8 cellular contexts compared by ENCODE assay signal in genomic region chr14:60657609-60657983, GRCh38. TPM values are rescaled to one million over a fixed set of nuclear protein-coding genes. Genes with fewer than 3 reads are reported as not detected.
DNase-seq lines count a peak whose midpoint lies in the region; ATAC-seq and TF ChIP-seq lines count a peak whose summit lies in the region.

No MANE protein-coding gene starts in this region.

- ATAC-seq in GM21381 (IDR thresholded peaks at IDR 0.05; ENCODE audit: unreplicated experiment): no peak

- peaks cover 28% of the 10 kb centered on the region for H3K27me3 ChIP-seq in kidney epithelial cell (ENCODE audit: control insufficient read depth, insufficient read depth, low read length)
- H3K27me3 ChIP-seq in thymus (ENCODE audit: control insufficient read depth, insufficient read depth): peaks cover 66% of the 10 kb centered on the region

- CTCF ChIA-PET in activated CD4-positive, alpha-beta T cell treated with anti-CD3 and anti-CD28 coated beads, Interleukin-2, amount 10 ng/mL, durations not matched to agents 7 days and 5 days (lab: Charles Lee): interaction anchor here (0.6 to 1.6 kb wide), 2 partner anchors 15 to 372 kb away, joined by 3 to 4 read pairs; no protein-coding TSS in a partner anchor
- CTCF ChIA-PET in activated CD4-positive, alpha-beta memory T cell treated with anti-CD3 and anti-CD28 coated beads, Interleukin-2, amount 10 ng/mL, durations not matched to agents 7 days and 5 days (lab: Charles Lee): interaction anchor here (0.5 to 1.6 kb wide), 3 partner anchors 20 to 592 kb away, joined by 3 to 4 read pairs (median 3); no protein-coding TSS in a partner anchor

- H3K27ac ChIP-seq in thymus (ENCODE audit: low read depth): peak overlapping the region; percentile 70

- no peak for TF ChIP-seq CTCF in kidney epithelial cell (IDR thresholded peaks at IDR 0.05; ENCODE audit: insufficient read depth, low read length, poor library complexity, severe bottlenecking)

- DNase-seq in activated CD4-positive, alpha-beta T cell treated with anti-CD3 and anti-CD28 coated beads, Interleukin-2, amount 10 ng/mL, durations not matched to agents 7 days and 5 days: no peak
- no peak for DNase-seq in activated CD4-positive, alpha-beta T cell treated with anti-CD3 and anti-CD28 coated beads for 4 hours
- no peak for DNase-seq in activated CD4-positive, alpha-beta memory T cell treated with anti-CD3 and anti-CD28 coated beads, Interleukin-2, amount 10 ng/mL, durations not matched to agents 7 days and 5 days
- DNase-seq in kidney epithelial cell (ENCODE audit: low read depth) (no peak), kidney tubule cell (ENCODE audit: low spot score) (no peak)
- no peak for DNase-seq in activated CD4-positive, alpha-beta T cell treated with anti-CD3 and anti-CD28 coated beads for 1 hour

- peak overlapping the region; percentile 78 for H3K4me3 Mint-ChIP-seq in activated CD4-positive, alpha-beta T cell treated with anti-CD3 and anti-CD28 coated beads, Interleukin-2, amount 10 ng/mL, durations not matched to agents 7 days and 5 days
- peak overlapping the region; percentile 80 for H3K4me3 Mint-ChIP-seq in activated CD4-positive, alpha-beta memory T cell treated with anti-CD3 and anti-CD28 coated beads, Interleukin-2, amount 10 ng/mL, durations not matched to agents 7 days and 5 days

- POLR2A ChIA-PET in activated CD4-positive, alpha-beta T cell treated with anti-CD3 and anti-CD28 coated beads, Interleukin-2, amount 10 ng/mL, durations not matched to agents 7 days and 5 days (lab: Charles Lee): no interaction called here
- POLR2A ChIA-PET in activated CD4-positive, alpha-beta memory T cell treated with anti-CD3 and anti-CD28 coated beads, Interleukin-2, amount 10 ng/mL, durations not matched to agents 7 days and 5 days (lab: Charles Lee): no interaction called here

- peaks cover 83% of the 10 kb centered on the region for H3K27me3 Mint-ChIP-seq in activated CD4-positive, alpha-beta T cell treated with anti-CD3 and anti-CD28 coated beads, Interleukin-2, amount 10 ng/mL, durations not matched to agents 7 days and 5 days
- H3K27me3 Mint-ChIP-seq in activated CD4-positive, alpha-beta memory T cell treated with anti-CD3 and anti-CD28 coated beads, Interleukin-2, amount 10 ng/mL, durations not matched to agents 7 days and 5 days: peaks cover 80% of the 10 kb centered on the region

- H3K4me1 ChIP-seq in thymus (ENCODE audit: control insufficient read depth, insufficient read depth, low read length): no peaks in the 10 kb centered on the region

- H3K9me3 ChIP-seq in thymus (ENCODE audit: control insufficient read depth): no peaks in the 10 kb centered on the region

- H3K4me3 ChIP-seq in kidney epithelial cell (ENCODE audit: low read depth, low read length) (peak overlapping the region; percentile 73), thymus (ENCODE audit: low read length) (peak overlapping the region; percentile 46)

- H3K9me3 Mint-ChIP-seq in activated CD4-positive, alpha-beta T cell treated with anti-CD3 and anti-CD28 coated beads, Interleukin-2, amount 10 ng/mL, durations not matched to agents 7 days and 5 days: no peaks in the 10 kb centered on the region
- no peaks in the 10 kb centered on the region for H3K9me3 Mint-ChIP-seq in activated CD4-positive, alpha-beta memory T cell treated with anti-CD3 and anti-CD28 coated beads, Interleukin-2, amount 10 ng/mL, durations not matched to agents 7 days and 5 days

- peaks cover 38% of the 10 kb centered on the region for H3K4me1 Mint-ChIP-seq in activated CD4-positive, alpha-beta T cell treated with anti-CD3 and anti-CD28 coated beads, Interleukin-2, amount 10 ng/mL, durations not matched to agents 7 days and 5 days
- peaks cover 49% of the 10 kb centered on the region for H3K4me1 Mint-ChIP-seq in activated CD4-positive, alpha-beta memory T cell treated with anti-CD3 and anti-CD28 coated beads, Interleukin-2, amount 10 ng/mL, durations not matched to agents 7 days and 5 days

- peak overlapping the region; percentile 1 for H3K27ac Mint-ChIP-seq in activated CD4-positive, alpha-beta T cell treated with anti-CD3 and anti-CD28 coated beads, Interleukin-2, amount 10 ng/mL, durations not matched to agents 7 days and 5 days
- H3K27ac Mint-ChIP-seq in activated CD4-positive, alpha-beta memory T cell treated with anti-CD3 and anti-CD28 coated beads, Interleukin-2, amount 10 ng/mL, durations not matched to agents 7 days and 5 days: no peak overlapping the region

- H3K36me3 Mint-ChIP-seq in activated CD4-positive, alpha-beta T cell treated with anti-CD3 and anti-CD28 coated beads, Interleukin-2, amount 10 ng/mL, durations not matched to agents 7 days and 5 days (ENCODE audit: low read depth): peaks cover 10% of the 10 kb centered on the region
- H3K36me3 Mint-ChIP-seq in activated CD4-positive, alpha-beta memory T cell treated with anti-CD3 and anti-CD28 coated beads, Interleukin-2, amount 10 ng/mL, durations not matched to agents 7 days and 5 days (ENCODE audit: low read depth): peaks cover 16% of the 10 kb centered on the region

- H3K36me3 ChIP-seq in kidney epithelial cell (ENCODE audit: control insufficient read depth, insufficient read depth, low read length) (no peaks in the 10 kb centered on the region), thymus (ENCODE audit: control insufficient read depth, insufficient read depth) (no peaks in the 10 kb centered on the region)

- WGBS in thymus: 1% methylated on average over 26 of the region's 26 CpGs

RNA-seq across cellular contexts. Expression of gene SIX1, which starts 8.3 kb away (rescaled TPM):
- total RNA-seq in activated CD4-positive, alpha-beta T cell treated with anti-CD3 and anti-CD28 coated beads, Interleukin-2, amount 10 ng/mL, durations not matched to agents 7 days and 5 days: not detected
- total RNA-seq in activated CD4-positive, alpha-beta memory T cell treated with anti-CD3 and anti-CD28 coated beads, Interleukin-2, amount 10 ng/mL, durations not matched to agents 7 days and 5 days: 1 to 10 TPM; 1.3 to 1.4 TPM
- total RNA-seq in kidney epithelial cell: 2.9 and 3.3 TPM in 2 replicates
- 21.4 TPM for polyA plus RNA-seq in thymus
